Comparison of ENCODE assay signal across 21 cellular contexts in genomic region chr1:10228528-10228927, GRCh38.
"Had no signal": no experiment of that assay in that cellular context is flagged by ENCODE, and none has a peak within 500 bp of the region (broad histone marks: within the 10 kb centered on the region; RNA-seq: fewer than 3 reads in every experiment).

No MANE protein-coding gene starts in this region.

- FAIRE-seq: K562 had no signal

- H3K9me3 Mint-ChIP-seq: T-helper 1 cell treated with Interleukin-12 subunit alpha and Interleukin-12 subunit beta and Interleukin-4 antibody, amounts not matched to agents 30 μg/mL and 1 μg/mL, for 36 hours had no signal

- H3K27me3 ChIP-seq: brain microvascular endothelial cell had no signal

- H3K4me2 ChIP-seq: PC-9 had no signal

- H3K36me3 ChIP-seq: brain microvascular endothelial cell had no signal

- H3K27ac Mint-ChIP-seq: activated CD8-positive, alpha-beta T cell treated with anti-CD3 and anti-CD28 coated beads, Interleukin-2, amount 10 ng/mL, durations not matched to agents 7 days and 5 days; T-helper 1 cell treated with Interleukin-12 subunit alpha and Interleukin-12 subunit beta and Interleukin-4 antibody, amounts not matched to agents 30 μg/mL and 1 μg/mL, for 36 hours had no signal

- DNase-seq: activated CD4-positive, alpha-beta T cell treated with anti-CD3 and anti-CD28 coated beads for 48 hours; activated CD4-positive, alpha-beta T cell treated with anti-CD3 and anti-CD28 coated beads, Interleukin-2, amount 50 U/mL, for 4 hours; activated CD4-positive, CD25-positive, alpha-beta regulatory T cell treated with anti-CD3 and anti-CD28 coated beads, Interleukin-2, amount 50 U/mL, for 72 hours; activated CD8-positive, alpha-beta memory T cell treated with anti-CD3 and anti-CD28 coated beads, Interleukin-2, amount 50 U/mL, for 48 hours; activated CD8-positive, alpha-beta T cell treated with anti-CD3 and anti-CD28 coated beads, Interleukin-2, amount 10 ng/mL, durations not matched to agents 7 days and 5 days; activated naive CD4-positive, alpha-beta T cell treated with anti-CD3 and anti-CD28 coated beads, Interleukin-2, amount 50 U/mL, for 16 hours; activated T-cell treated with anti-CD3 and anti-CD28 coated beads, Interleukin-2, amount 50 U/mL, for 1 hour; brain microvascular endothelial cell; Karpas-422; MM.1S; NCI-H1105; NCI-H1436; NCI-H1694 treated with DMSO at 0.1 percent for 48 hours; NCI-H2029 treated with DMSO at 0.1 percent for 48 hours; NCI-H345; NCI-H510A; NCI-H526 treated with DMSO at 0.1 percent for 48 hours; PC-9; SHP77 treated with DMSO at 0.1 percent for 48 hours had no signal

- ATAC-seq: activated CD8-positive, alpha-beta T cell treated with anti-CD3 and anti-CD28 coated beads, Interleukin-2, amount 10 ng/mL, durations not matched to agents 7 days and 5 days; K562 had no signal

- H3K4me3 ChIP-seq: K562, PC-9 had no signal

- H3K4me3 Mint-ChIP-seq: activated CD8-positive, alpha-beta T cell treated with anti-CD3 and anti-CD28 coated beads, Interleukin-2, amount 10 ng/mL, durations not matched to agents 7 days and 5 days; T-helper 1 cell treated with Interleukin-12 subunit alpha and Interleukin-12 subunit beta and Interleukin-4 antibody, amounts not matched to agents 30 μg/mL and 1 μg/mL, for 36 hours had no signal

- H2AFZ ChIP-seq: PC-9 had no signal

- H3K27ac ChIP-seq: brain microvascular endothelial cell, PC-9 had no signal
